Comparison of ENCODE assay signal across 1 cellular context in genomic region chr17:16425202-16425601, GRCh38.
TF ChIP-seq lines count a peak whose summit lies in the region.

No MANE protein-coding gene starts in this region.

TF ChIP-seq in GM12878, 131 proteins besides CTCF, POLR2A, EP300 and RAD21:
- TF ChIP-seq SMC3 (IDR thresholded peaks at IDR 0.05; ENCODE audit: borderline replicate concordance, low read length), result no peak
- no peak for TF ChIP-seq CREM (IDR thresholded peaks at IDR 0.05; ENCODE audit: low read depth)
- TF ChIP-seq JUND (IDR thresholded peaks at IDR 0.05; ENCODE audit: low read depth, low read length), result no peak
- TF ChIP-seq PML (IDR thresholded peaks at IDR 0.05; ENCODE audit: low read length), result no peak
- TF ChIP-seq ZNF592 (IDR thresholded peaks at IDR 0.05), result no peak
- no peak for TF ChIP-seq ZNF384 (IDR thresholded peaks at IDR 0.05; ENCODE audit: borderline replicate concordance, low read depth, low read length)
- no peak for TF ChIP-seq EGR1 (IDR thresholded peaks at IDR 0.05; ENCODE audit: borderline replicate concordance in 1 of 2, low read depth in 2 of 2, low read length in 2 of 2)
- no peak for TF ChIP-seq ZNF217 (IDR thresholded peaks at IDR 0.05)
- no peak for TF ChIP-seq RELB (IDR thresholded peaks at IDR 0.05; ENCODE audit: low read depth)
- TF ChIP-seq MXI1 (IDR thresholded peaks at IDR 0.05; ENCODE audit: low read depth, low read length), result no peak
- no peak for TF ChIP-seq ATF3 (IDR thresholded peaks at IDR 0.05; ENCODE audit: borderline replicate concordance, extremely low read depth, low read depth, low read length)
- TF ChIP-seq REST (IDR thresholded peaks at IDR 0.05; ENCODE audit: low read depth, low read length), result no peak
- no peak for TF ChIP-seq HDAC2 (IDR thresholded peaks at IDR 0.05)
- TF ChIP-seq CBX5 (IDR thresholded peaks at IDR 0.05; ENCODE audit: low read depth), result no peak
- TF ChIP-seq, protein P1, sequence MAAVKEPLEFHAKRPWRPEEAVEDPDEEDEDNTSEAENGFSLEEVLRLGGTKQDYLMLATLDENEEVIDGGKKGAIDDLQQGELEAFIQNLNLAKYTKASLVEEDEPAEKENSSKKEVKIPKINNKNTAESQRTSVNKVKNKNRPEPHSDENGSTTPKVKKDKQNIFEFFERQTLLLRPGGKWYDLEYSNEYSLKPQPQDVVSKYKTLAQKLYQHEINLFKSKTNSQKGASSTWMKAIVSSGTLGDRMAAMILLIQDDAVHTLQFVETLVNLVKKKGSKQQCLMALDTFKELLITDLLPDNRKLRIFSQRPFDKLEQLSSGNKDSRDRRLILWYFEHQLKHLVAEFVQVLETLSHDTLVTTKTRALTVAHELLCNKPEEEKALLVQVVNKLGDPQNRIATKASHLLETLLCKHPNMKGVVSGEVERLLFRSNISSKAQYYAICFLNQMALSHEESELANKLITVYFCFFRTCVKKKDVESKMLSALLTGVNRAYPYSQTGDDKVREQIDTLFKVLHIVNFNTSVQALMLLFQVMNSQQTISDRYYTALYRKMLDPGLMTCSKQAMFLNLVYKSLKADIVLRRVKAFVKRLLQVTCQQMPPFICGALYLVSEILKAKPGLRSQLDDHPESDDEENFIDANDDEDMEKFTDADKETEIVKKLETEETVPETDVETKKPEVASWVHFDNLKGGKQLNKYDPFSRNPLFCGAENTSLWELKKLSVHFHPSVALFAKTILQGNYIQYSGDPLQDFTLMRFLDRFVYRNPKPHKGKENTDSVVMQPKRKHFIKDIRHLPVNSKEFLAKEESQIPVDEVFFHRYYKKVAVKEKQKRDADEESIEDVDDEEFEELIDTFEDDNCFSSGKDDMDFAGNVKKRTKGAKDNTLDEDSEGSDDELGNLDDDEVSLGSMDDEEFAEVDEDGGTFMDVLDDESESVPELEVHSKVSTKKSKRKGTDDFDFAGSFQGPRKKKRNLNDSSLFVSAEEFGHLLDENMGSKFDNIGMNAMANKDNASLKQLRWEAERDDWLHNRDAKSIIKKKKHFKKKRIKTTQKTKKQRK (IDR thresholded peaks at IDR 0.05; ENCODE audit: low read depth, low read length), result no peak
- no peak for TF ChIP-seq ZSCAN29 (IDR thresholded peaks at IDR 0.05)
- TF ChIP-seq CHD4 (IDR thresholded peaks at IDR 0.05), result no peak
- TF ChIP-seq ZBTB33 (IDR thresholded peaks at IDR 0.05), result no peak
- no peak for TF ChIP-seq E2F4 (IDR thresholded peaks at IDR 0.05; ENCODE audit: low read depth, low read length)
- TF ChIP-seq RELA (IDR thresholded peaks at IDR 0.05; ENCODE audit: borderline replicate concordance, partially characterized antibody), result no peak
